Comparison of ENCODE assay signal across 8 cellular contexts in genomic region chr5:181221792-181222629, GRCh38. TPM values are rescaled to one million over a fixed set of nuclear protein-coding genes. Genes with fewer than 3 reads are reported as not detected.
DNase-seq lines count a peak whose midpoint lies in the region; ATAC-seq and TF ChIP-seq lines count a peak whose summit lies in the region.

No MANE protein-coding gene starts in this region.

- no peaks in the 10 kb centered on the region for H3K27me3 ChIP-seq in neuronal stem cell (ENCODE audit: control insufficient read depth in 3 of 3, insufficient read depth in 3 of 3, low read depth in 1 of 3, low read length in 3 of 3)
- no peaks in the 10 kb centered on the region for H3K27me3 ChIP-seq in suprapubic skin

- no peak for TF ChIP-seq EP300 in suprapubic skin (IDR thresholded peaks at IDR 0.05)

- H2AFZ ChIP-seq in neuronal stem cell (ENCODE audit: low read length), result peak overlapping the region; percentile 96

- intact Hi-C loops in CD14-positive monocyte (cut with micrococcal nuclease), result loop anchor here (1.0 to 10.0 kb wide), 5 partner anchors 21 to 417 kb away; partner anchors contain the start of genes MGAT1 (in 2 of the 2), RACK1 (in 1 of the 2) and TRIM52 (in 1 of the 2)

- no peak overlapping the region for H2BK15ac ChIP-seq in neuronal stem cell (ENCODE audit: low read length)

- H3K36me3 ChIP-seq in neuronal stem cell (replicated peaks in 1 of 2; ENCODE audit: control insufficient read depth in 2 of 2, insufficient read depth in 2 of 2, low read length in 2 of 2) (peaks cover 7 to 24% of the 10 kb centered on the region in 2 donors), suprapubic skin (no peaks in the 10 kb centered on the region)

- no peak overlapping the region for H3K4ac ChIP-seq in neuronal stem cell (ENCODE audit: low read length)

- DNase-seq in CD14-positive monocyte (ENCODE audit: low spot score), result peak; percentile 85
- peak; percentile 93 for DNase-seq in Jurkat, Clone E6-1 (ENCODE audit: low read depth, low spot score)
- DNase-seq in activated T-cell treated with anti-CD3 and anti-CD28 coated beads for 48 hours (ENCODE audit: low read depth), result peak; percentile 94
- peak; percentile 92 for DNase-seq in fibroblast of the conjunctiva (ENCODE audit: low read depth)
- peak; percentile 97 for DNase-seq in neuronal stem cell (ENCODE audit: low spot score)
- DNase-seq in suprapubic skin (ENCODE audit: low spot score in 2 of 2), result peak; percentile 96 to 98
- no peak for DNase-seq in DMS114 treated with DMSO at 0.1 percent for 48 hours (lab: John Stamatoyannopoulos, UW; ENCODE audit: unreplicated experiment)

- no peak overlapping the region for H4K8ac ChIP-seq in neuronal stem cell (ENCODE audit: low read depth, low read length)

- H3K9me3 Mint-ChIP-seq in CD14-positive monocyte, result peaks cover 0 to 13% (median 0%) of the 10 kb centered on the region in 7 donors

- no peak overlapping the region for H3K18ac ChIP-seq in neuronal stem cell (ENCODE audit: low read length)

- ATAC-seq in GM21515 (IDR thresholded peaks at IDR 0.05; ENCODE audit: unreplicated experiment), result peak; percentile 29

- TF ChIP-seq CTCF in CD14-positive monocyte (IDR thresholded peaks at IDR 0.05) (no peak), suprapubic skin (IDR thresholded peaks at IDR 0.05) (no peak)

- H3K79me1 ChIP-seq in neuronal stem cell (ENCODE audit: low read depth, low read length), result peaks cover 7% of the 10 kb centered on the region

- H3K27ac ChIP-seq in neuronal stem cell (replicated peaks; ENCODE audit: low read length) (peak overlapping the region; percentile 82), suprapubic skin (peak overlapping the region; percentile 95)

- no peak overlapping the region for H2BK120ac ChIP-seq in neuronal stem cell (ENCODE audit: low read depth, low read length)

- H3K4me3 Mint-ChIP-seq in CD14-positive monocyte, result peak overlapping the region; percentile 94 to 95

- peak overlapping the region; percentile 95 for H3K4me3 ChIP-seq in Jurkat, Clone E6-1 (ENCODE audit: low read length)
- H3K4me3 ChIP-seq in neuronal stem cell (ENCODE audit: low read length in 2 of 2), result peak overlapping the region; percentile 89 to 96
- H3K4me3 ChIP-seq in suprapubic skin, result peak overlapping the region; percentile 83

- no peak overlapping the region for H4K91ac ChIP-seq in neuronal stem cell (ENCODE audit: low read depth, low read length, poor library complexity)

- no peak overlapping the region for H3K14ac ChIP-seq in neuronal stem cell (ENCODE audit: low read length)

- H3K4me1 ChIP-seq in neuronal stem cell (ENCODE audit: control insufficient read depth in 2 of 2, insufficient read depth in 1 of 2, low read depth in 1 of 2, low read length in 2 of 2), result peaks cover 6 to 13% of the 10 kb centered on the region in 2 donors
- H3K4me1 ChIP-seq in suprapubic skin, result peaks cover 37% of the 10 kb centered on the region

- no peak overlapping the region for H3K23ac ChIP-seq in neuronal stem cell (ENCODE audit: low read depth, low read length, poor library complexity)

- peak overlapping the region; percentile 71 for H3K9ac ChIP-seq in neuronal stem cell (ENCODE audit: low read depth, low read length, poor library complexity)

- no CpG with 5 or more reads among the region's 50 CpGs for WGBS in neuronal stem cell (ENCODE audit: extremely low coverage in 2 of 2, insufficient read length in 2 of 2, insufficient replicate concordance in 1 of 2), 2 donors
- 9% methylated on average over 39 of the region's 50 CpGs for WGBS in suprapubic skin

- H3K27me3 Mint-ChIP-seq in CD14-positive monocyte (ENCODE audit: low read depth in 3 of 3), result peaks cover 18 to 24% (median 19%) of the 10 kb centered on the region in 3 donors

- H3K4me1 Mint-ChIP-seq in CD14-positive monocyte, result peaks cover 53% of the 10 kb centered on the region

- TF ChIP-seq POLR2A in suprapubic skin (IDR thresholded peaks at IDR 0.05), result peak in 1 of 2 donors; percentile 12

- H3K36me3 Mint-ChIP-seq in CD14-positive monocyte, result peaks cover 2 to 5% of the 10 kb centered on the region in 2 donors

- H2BK5ac ChIP-seq in neuronal stem cell (ENCODE audit: low read length), result no peak overlapping the region

- peak overlapping the region; percentile 95 to 99 (median 97) for H3K27ac Mint-ChIP-seq in CD14-positive monocyte

- no peak overlapping the region for H2AK5ac ChIP-seq in neuronal stem cell (ENCODE audit: low read depth, low read length)

- H3K4me2 ChIP-seq in neuronal stem cell (ENCODE audit: insufficient read depth, low read length, poor library complexity, severe bottlenecking), result peak overlapping the region; percentile 70

- H3K9me3 ChIP-seq in neuronal stem cell (replicated peaks in 1 of 2; ENCODE audit: control insufficient read depth in 2 of 2, insufficient read depth in 1 of 2, low read depth in 1 of 2, low read length in 2 of 2) (no peaks in the 10 kb centered on the region), suprapubic skin (no peaks in the 10 kb centered on the region)

- no peak overlapping the region for H2BK12ac ChIP-seq in neuronal stem cell (ENCODE audit: low read length)

RNA-seq across cellular contexts. Expression of gene TRIM41, which starts 1.1 kb away (rescaled TPM):
- under 1 TPM; 0.12 to 0.24 TPM for polyA plus RNA-seq in CD14-positive monocyte
- polyA plus RNA-seq in Jurkat, Clone E6-1 (2012; ENCODE audit: insufficient read depth, insufficient read length), result 44.7 TPM
- 21.0 TPM for polyA plus RNA-seq in neuronal stem cell (2013, experiment 1 of 2)
- polyA plus RNA-seq in neuronal stem cell (2013, experiment 2 of 2), result 21.3 TPM
- 10 to 100 TPM; 13.3 to 23.3 (median 16.2) TPM for total RNA-seq in suprapubic skin

RNA-seq across cellular contexts. Expression of gene TRIM7, which starts 17.0 kb away (rescaled TPM):
- polyA plus RNA-seq in CD14-positive monocyte, result 10 to 100 TPM; 10.3 to 12.8 TPM
- not detected for polyA plus RNA-seq in Jurkat, Clone E6-1 (2012; ENCODE audit: insufficient read depth, insufficient read length)
- 0.28 TPM for polyA plus RNA-seq in neuronal stem cell (2013, experiment 1 of 2)
- 0.28 TPM for polyA plus RNA-seq in neuronal stem cell (2013, experiment 2 of 2)
- total RNA-seq in suprapubic skin, result 10 to 100 TPM; 52.0 to 79.0 (median 69.4) TPM

RNA-seq across cellular contexts. Expression of gene RACK1, which starts 21.7 kb away (rescaled TPM):
- 1,000 to 10,000 TPM; 1,150 to 1,195 TPM for polyA plus RNA-seq in CD14-positive monocyte
- polyA plus RNA-seq in Jurkat, Clone E6-1 (2012; ENCODE audit: insufficient read depth, insufficient read length), result 3,610 TPM
- 3,697 TPM for polyA plus RNA-seq in neuronal stem cell (2013, experiment 1 of 2)
- 3,656 TPM for polyA plus RNA-seq in neuronal stem cell (2013, experiment 2 of 2)
- 1,000 to 10,000 TPM; 2,440 to 4,496 (median 3,996) TPM for total RNA-seq in suprapubic skin

RNA-seq across cellular contexts. Expression of gene TRIM52, which starts 38.9 kb away (rescaled TPM):
- 1 to 10 TPM; 5.7 to 8.5 TPM for polyA plus RNA-seq in CD14-positive monocyte
- polyA plus RNA-seq in Jurkat, Clone E6-1 (2012; ENCODE audit: insufficient read depth, insufficient read length), result 13.5 TPM
- 4.1 TPM for polyA plus RNA-seq in neuronal stem cell (2013, experiment 1 of 2)
- polyA plus RNA-seq in neuronal stem cell (2013, experiment 2 of 2), result 4.4 TPM
- total RNA-seq in suprapubic skin, result 10 to 100 TPM in 2 of 4 donors, 1 to 10 TPM in 2; 6.7 to 15.4 (median 10.1) TPM
